8 cellular contexts compared by ENCODE assay signal in the genomic region with DNA sequence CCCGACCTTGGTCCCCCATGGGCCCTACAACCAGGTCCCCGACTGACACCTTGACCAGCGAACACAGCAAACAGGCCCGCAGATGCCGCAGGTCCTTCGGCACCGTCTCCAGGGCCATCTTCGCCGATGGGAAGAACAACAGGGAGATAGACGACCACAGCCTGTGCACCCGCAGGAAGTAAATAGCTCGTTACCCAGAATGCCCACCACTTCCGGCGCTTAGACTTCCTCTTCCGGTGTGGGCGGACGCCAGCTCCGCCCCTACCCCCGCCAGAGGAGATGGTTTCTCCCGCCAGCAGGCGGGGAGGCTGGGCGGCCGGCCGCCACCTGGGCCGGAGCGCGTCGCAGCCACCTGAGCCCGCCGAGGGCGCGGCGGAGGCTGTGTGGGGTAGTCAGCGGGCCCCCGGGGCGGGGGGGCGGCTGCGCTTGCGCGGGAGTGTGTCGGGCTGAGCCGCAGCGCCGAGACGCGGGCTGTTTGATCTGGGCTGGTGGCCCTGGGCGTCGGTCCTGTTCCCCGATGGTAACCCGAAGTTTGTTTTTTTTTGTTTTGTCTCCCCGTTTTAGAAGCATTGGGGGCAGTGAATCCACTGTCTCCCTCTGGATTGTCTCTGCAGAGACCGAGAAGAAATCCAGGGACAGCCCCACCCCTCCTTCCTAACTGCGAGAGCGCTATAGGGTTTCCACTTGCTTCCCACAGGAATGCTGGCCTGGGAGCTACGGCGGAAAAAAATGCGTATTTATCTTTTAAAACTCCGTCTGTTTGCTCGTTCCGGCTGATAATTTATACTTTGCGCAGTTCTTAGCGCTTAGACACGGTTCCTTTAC.
DNase-seq lines count a peak whose midpoint lies in the region; ATAC-seq and TF ChIP-seq lines count a peak whose summit lies in the region.

SUPT4H1 (minus strand) TSS at position 184 of the 825 bp plus-strand sequence; CDS start at position 118, 66 bp downstream.

- H3K4me1 ChIP-seq in BLaER1 treated with 17β-estradiol and CSF1 and Interleukin-3, amounts not matched to agents 10 nM and 100 nM, result peaks cover 49 to 64% (median 59%) of the 10 kb centered on the region in 10 experiments

- H3K27me3 ChIP-seq in BLaER1 treated with 17β-estradiol and CSF1 and Interleukin-3, amounts not matched to agents 10 nM and 100 nM, result no peaks in the 10 kb centered on the region

- peaks cover 0 to 37% (median 22%) of the 10 kb centered on the region in 11 experiments; a peak in 13 of 22 replicates for H4K20me1 ChIP-seq in BLaER1 treated with 17β-estradiol and CSF1 and Interleukin-3, amounts not matched to agents 10 nM and 100 nM

- DNase-seq in NCI-H524 (lab: John Stamatoyannopoulos, UW) (peak; percentile 91 to 99), coronary artery (ENCODE audit: low spot score) (peak; percentile 91), left kidney (ENCODE audit: low read depth, low spot score) (peak; percentile 98)
- DNase-seq in activated CD4-positive, alpha-beta T cell treated with anti-CD3 and anti-CD28 coated beads for 48 hours, result peak; percentile 94
- DNase-seq in stimulated activated CD4-positive, alpha-beta T cell treated with anti-CD3 and anti-CD28 coated beads, Interleukin-1b, Interleukin-23, amount 100 ng/mL, for 48 hours, result peak; percentile 92

- peaks cover 29 to 44% (median 38%) of the 10 kb centered on the region in 11 experiments for H3K36me3 ChIP-seq in BLaER1 treated with 17β-estradiol and CSF1 and Interleukin-3, amounts not matched to agents 10 nM and 100 nM

- TF ChIP-seq CTCF in coronary artery (IDR thresholded peaks at IDR 0.05), result no peak

- H3K9ac ChIP-seq in BLaER1 treated with 17β-estradiol and CSF1 and Interleukin-3, amounts not matched to agents 10 nM and 100 nM, result peak within 1 kb of the TSS; percentile 84 to 95 (median 90)

- H3K27ac ChIP-seq in BLaER1 treated with 17β-estradiol and CSF1 and Interleukin-3, amounts not matched to agents 10 nM and 100 nM, result peak within 1 kb of the TSS; percentile 82 to 94 (median 87)
- H3K27ac ChIP-seq in coronary artery, result peak within 1 kb of the TSS; percentile 84 to 91

- ATAC-seq in GM19328 (IDR thresholded peaks at IDR 0.05; ENCODE audit: unreplicated experiment) (peak; percentile 95), HG03460 (IDR thresholded peaks at IDR 0.05; ENCODE audit: unreplicated experiment) (peak; percentile 86)

- peak within 1 kb of the TSS; percentile 75 to 97 (median 95) for H3K4me2 ChIP-seq in BLaER1 treated with 17β-estradiol and CSF1 and Interleukin-3, amounts not matched to agents 10 nM and 100 nM

- H3K4me3 ChIP-seq in BLaER1 treated with 17β-estradiol and CSF1 and Interleukin-3, amounts not matched to agents 10 nM and 100 nM, result peak within 1 kb of the TSS; percentile 70 to 95 (median 88)
- H3K4me3 ChIP-seq in coronary artery, result peak within 1 kb of the TSS; percentile 91

- H3K9me3 ChIP-seq in BLaER1 treated with 17β-estradiol and CSF1 and Interleukin-3, amounts not matched to agents 10 nM and 100 nM (replicated peaks in 1 of 11), result no peaks in the 10 kb centered on the region

Comparison
In these comparisons a context has a peak if more than half of its experiments do, and no peak if none do; other contexts are left out.
1. Peak in every context shown above with its lines: DNase-seq, ATAC-seq, H3K4me3 ChIP-seq and H3K27ac ChIP-seq.